ENCODE assay signal across 1 cellular context in genomic region chr11:796565-797299, GRCh38.
TF ChIP-seq lines count a peak whose summit lies in the region.

No MANE protein-coding gene starts in this region.

TF ChIP-seq in H1, 55 proteins besides CTCF, POLR2A, EP300 and RAD21:
- no peak for TF ChIP-seq TAF7 (optimal IDR thresholded peaks at IDR 0.05; ENCODE audit: borderline replicate concordance, low read depth, low read length)
- no peak for TF ChIP-seq CHD2 (IDR thresholded peaks at IDR 0.05; ENCODE audit: low read length)
- 0 out of 2 replicates have a peak, but pooled peaks have one; percentile 15 for TF ChIP-seq POLR2AphosphoS5 (IDR thresholded peaks at IDR 0.05; ENCODE audit: low read depth, low read length)
